Comparison of ENCODE assay signal across 15 cellular contexts in the genomic region with DNA sequence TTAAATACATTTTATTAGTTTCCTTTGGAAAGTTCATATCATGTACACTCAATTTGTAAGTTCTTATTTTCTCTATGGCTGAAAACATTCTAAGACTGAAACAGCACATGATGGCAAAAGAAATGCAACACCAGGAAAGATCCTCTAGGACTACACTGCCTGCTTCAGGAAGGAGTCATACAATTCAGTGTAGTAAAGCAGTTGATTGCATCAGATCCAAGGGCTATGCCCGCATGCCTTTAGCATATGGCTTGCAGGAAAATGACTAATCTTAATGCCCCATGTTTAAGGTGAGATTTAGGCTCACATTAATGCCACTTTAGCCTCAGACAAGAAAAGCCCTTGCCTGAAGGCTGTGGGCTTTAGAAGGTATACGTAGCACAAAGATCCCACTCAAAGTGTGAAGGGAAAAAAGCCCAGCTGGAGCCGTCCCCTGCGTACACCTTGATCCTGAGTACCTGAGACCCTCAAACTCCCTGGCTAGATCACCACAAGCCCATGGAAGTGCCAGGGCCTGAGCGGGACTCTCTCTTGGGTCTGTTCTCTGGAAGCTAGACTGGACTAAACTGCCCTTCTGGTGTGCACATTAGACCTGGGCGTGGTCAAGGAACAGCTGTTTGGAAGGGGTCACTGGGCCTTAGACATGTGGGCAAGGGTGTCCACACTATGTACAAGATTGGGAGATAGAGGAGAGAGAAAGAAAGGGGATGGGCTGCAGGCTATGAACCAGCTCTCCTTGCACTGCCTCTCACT. TPM values are rescaled to one million over a fixed set of nuclear protein-coding genes. Genes with fewer than 3 reads are reported as not detected.
A peak's percentile ranks its signal among the peaks of the same experiment; 100 is the strongest.
DNase-seq lines count a peak whose midpoint lies in the region; ATAC-seq, FAIRE-seq and TF ChIP-seq lines count a peak whose summit lies in the region.
"Had no signal": no experiment of that assay in that cellular context is flagged by ENCODE, and none has a peak within 500 bp of the region (broad histone marks: within the 10 kb centered on the region; RNA-seq: fewer than 3 reads in every experiment).

No MANE protein-coding gene starts in this region.

- H3K27ac Mint-ChIP-seq in astrocyte (ENCODE audit: unreplicated experiment) (peak overlapping the region; percentile 59), T-helper 17 cell (no peak overlapping the region)
- H3K27ac Mint-ChIP-seq: activated CD4-positive, alpha-beta memory T cell treated with anti-CD3 and anti-CD28 coated beads, Interleukin-2, amount 10 ng/mL, durations not matched to agents 7 days and 5 days; activated naive CD4-positive, alpha-beta T cell treated with anti-CD3 and anti-CD28 coated beads, Interleukin-2, amount 10 ng/mL, durations not matched to agents 7 days and 5 days; CD8-positive, alpha-beta memory T cell had no signal

- no peaks in the 10 kb centered on the region for H3K79me2 ChIP-seq in astrocyte (ENCODE audit: insufficient read depth, low read length)

- H3K27me3 Mint-ChIP-seq in astrocyte (ENCODE audit: low read depth, unreplicated experiment) = no peaks in the 10 kb centered on the region
- H3K27me3 Mint-ChIP-seq in T-helper 17 cell = no peaks in the 10 kb centered on the region
- H3K27me3 Mint-ChIP-seq: activated CD4-positive, alpha-beta memory T cell treated with anti-CD3 and anti-CD28 coated beads, Interleukin-2, amount 10 ng/mL, durations not matched to agents 7 days and 5 days; activated naive CD4-positive, alpha-beta T cell treated with anti-CD3 and anti-CD28 coated beads, Interleukin-2, amount 10 ng/mL, durations not matched to agents 7 days and 5 days; CD8-positive, alpha-beta memory T cell had no signal

- H3K27ac ChIP-seq in astrocyte (ENCODE audit: low read depth, low read length) (no peak overlapping the region), kidney (ENCODE audit: low read depth in 2 of 2, low read length in 2 of 2) (no peak overlapping the region)
- H3K27ac ChIP-seq: lower lobe of right lung had no signal

- TF ChIP-seq CTCF in astrocyte (IDR thresholded peaks at IDR 0.05; ENCODE audit: insufficient read depth, low read depth, low read length) (no peak), kidney (IDR thresholded peaks at IDR 0.05; ENCODE audit: borderline replicate concordance, extremely low read depth, insufficient read depth) (no peak)

- no peak overlapping the region for H3K4me3 ChIP-seq in astrocyte (ENCODE audit: insufficient read depth, low read depth, low read length)
- H3K4me3 ChIP-seq in kidney (ENCODE audit: low read length in 2 of 2) = no peak overlapping the region
- H3K4me3 ChIP-seq: lower lobe of right lung had no signal

- no peak overlapping the region for H3K4me3 Mint-ChIP-seq in astrocyte (ENCODE audit: unreplicated experiment)
- H3K4me3 Mint-ChIP-seq in T-helper 17 cell = no peak overlapping the region
- H3K4me3 Mint-ChIP-seq: activated CD4-positive, alpha-beta memory T cell treated with anti-CD3 and anti-CD28 coated beads, Interleukin-2, amount 10 ng/mL, durations not matched to agents 7 days and 5 days; activated naive CD4-positive, alpha-beta T cell treated with anti-CD3 and anti-CD28 coated beads, Interleukin-2, amount 10 ng/mL, durations not matched to agents 7 days and 5 days; CD8-positive, alpha-beta memory T cell had no signal

- H3K36me3 ChIP-seq in astrocyte (ENCODE audit: insufficient read depth, low read length) (no peaks in the 10 kb centered on the region), kidney (ENCODE audit: control insufficient read depth in 1 of 2, insufficient read depth in 2 of 2, low read length in 2 of 2) (no peaks in the 10 kb centered on the region)
- H3K36me3 ChIP-seq: lower lobe of right lung had no signal

- H3K4me1 ChIP-seq in astrocyte (ENCODE audit: insufficient read depth, low read length) = no peaks in the 10 kb centered on the region
- H3K4me1 ChIP-seq in kidney (ENCODE audit: control insufficient read depth in 1 of 2, insufficient read depth in 1 of 2, low read depth in 1 of 2, low read length in 2 of 2) = no peaks in the 10 kb centered on the region
- H3K4me1 ChIP-seq: lower lobe of right lung had no signal

- H3K4me2 ChIP-seq in astrocyte (ENCODE audit: low read length) = no peak overlapping the region

- no peaks in the 10 kb centered on the region for H4K20me1 ChIP-seq in astrocyte (ENCODE audit: insufficient read depth, low read length)

- H3K9me3 ChIP-seq in astrocyte (ENCODE audit: insufficient read depth, low read depth, low read length) (no peaks in the 10 kb centered on the region), T-helper 17 cell (ENCODE audit: control insufficient read depth, low read length, poor library complexity, severe bottlenecking) (no peaks in the 10 kb centered on the region), kidney (ENCODE audit: control insufficient read depth in 1 of 2, low read length in 2 of 2) (no peaks in the 10 kb centered on the region)
- H3K9me3 ChIP-seq: lower lobe of right lung had no signal

- FAIRE-seq in astrocyte (lab: Jason Lieb, UNC) = no peak
- no peak for FAIRE-seq in kidney (lab: Jason Lieb, UNC)

- no peak overlapping the region for H2AFZ ChIP-seq in astrocyte (ENCODE audit: low read depth, low read length)

- peak; percentile 14 for DNase-seq in EH (ENCODE audit: low read depth)
- DNase-seq in MV-4-11 (lab: John Stamatoyannopoulos, UW) = peak; percentile 58
- DNase-seq in astrocyte (ENCODE audit: low read depth) = no peak
- DNase-seq in kidney tubule cell (ENCODE audit: low spot score) = peak; percentile 24
- no peak for DNase-seq in NAMALWA (ENCODE audit: low spot score)
- no peak for DNase-seq in T-helper 17 cell
- DNase-seq in GM19240 (ENCODE audit: insufficient read length, low spot score) = no peak
- DNase-seq in kidney = no peak
- DNase-seq: activated CD4-positive, alpha-beta memory T cell treated with anti-CD3 and anti-CD28 coated beads, Interleukin-2, amount 10 ng/mL, durations not matched to agents 7 days and 5 days; activated naive CD4-positive, alpha-beta T cell treated with anti-CD3 and anti-CD28 coated beads, Interleukin-2, amount 10 ng/mL, durations not matched to agents 7 days and 5 days; CD8-positive, alpha-beta memory T cell; dermis blood vessel endothelial cell; glutamatergic neuron; lower lobe of right lung had no signal

- H3K36me3 Mint-ChIP-seq in astrocyte (ENCODE audit: low read depth, unreplicated experiment) (no peaks in the 10 kb centered on the region), T-helper 17 cell (ENCODE audit: low read depth) (no peaks in the 10 kb centered on the region)
- H3K36me3 Mint-ChIP-seq: activated naive CD4-positive, alpha-beta T cell treated with anti-CD3 and anti-CD28 coated beads, Interleukin-2, amount 10 ng/mL, durations not matched to agents 7 days and 5 days; CD8-positive, alpha-beta memory T cell had no signal

- H3K27me3 ChIP-seq in astrocyte (ENCODE audit: insufficient read depth, low read length) = no peaks in the 10 kb centered on the region

- H3K9ac ChIP-seq in astrocyte (ENCODE audit: low read length) (no peak overlapping the region), kidney (ENCODE audit: low read length in 2 of 2) (no peak overlapping the region)

- ATAC-seq in T-helper 17 cell = no peak
- ATAC-seq: lower lobe of right lung had no signal

- H3K9me3 Mint-ChIP-seq in astrocyte (ENCODE audit: unreplicated experiment) = no peaks in the 10 kb centered on the region

- intact Hi-C loops in kidney (cut with DNase I) = no loop called here

- H3K4me1 Mint-ChIP-seq in astrocyte (ENCODE audit: low read depth, unreplicated experiment) (no peaks in the 10 kb centered on the region), T-helper 17 cell (no peaks in the 10 kb centered on the region)
- H3K4me1 Mint-ChIP-seq: activated CD4-positive, alpha-beta memory T cell treated with anti-CD3 and anti-CD28 coated beads, Interleukin-2, amount 10 ng/mL, durations not matched to agents 7 days and 5 days; activated naive CD4-positive, alpha-beta T cell treated with anti-CD3 and anti-CD28 coated beads, Interleukin-2, amount 10 ng/mL, durations not matched to agents 7 days and 5 days; CD8-positive, alpha-beta memory T cell had no signal

RNA-seq across cellular contexts. Expression of a gene that starts 52.9 kb away (rescaled TPM):
- 0.41 and 0.79 TPM in 2 replicates for total RNA-seq in astrocyte
- not detected for total RNA-seq in T-helper 17 cell
- total RNA-seq in kidney = 25.3 TPM
- 11.9 TPM for polyA plus RNA-seq in kidney (ENCODE audit: insufficient read depth, low read depth, low replicate concordance)
- total RNA-seq: activated CD4-positive, alpha-beta memory T cell treated with anti-CD3 and anti-CD28 coated beads, Interleukin-2, amount 10 ng/mL, durations not matched to agents 7 days and 5 days; CD8-positive, alpha-beta memory T cell; dermis blood vessel endothelial cell; osteoblast had no signal
- polyA plus RNA-seq: CD8-positive, alpha-beta memory T cell had no signal

Comparison
In these comparisons a context has a peak if more than half of its experiments do, and no peak if none do; other contexts are left out.
1. DNase-seq: peak in EH (single experiment), MV-4-11 (single experiment) and kidney tubule cell (single experiment); none in astrocyte (single experiment), NAMALWA (single experiment), T-helper 17 cell (0 of 3), GM19240 (single experiment) and kidney (single experiment).
2. RNA of a gene that starts 52.9 kb away (total RNA-seq): 25.3 TPM in kidney (single experiment); 0.41 to 0.79 TPM in astrocyte and not detected in T-helper 17 cell; every median in the first group is over 10 times any median in the second.